In genomic region chr2:131045286-131045924, GRCh38 we compare ENCODE assay signal across 20 cellular contexts.
"Had no signal": no experiment of that assay in that cellular context is flagged by ENCODE, and none has a peak within 500 bp of the region (broad histone marks: within the 10 kb centered on the region; RNA-seq: fewer than 3 reads in every experiment).

No MANE protein-coding gene starts in this region.

- H3K36me3 ChIP-seq: ovary had no signal

- H3K4me3 Mint-ChIP-seq: activated CD4-positive, alpha-beta T cell treated with anti-CD3 and anti-CD28 coated beads for 36 hours; activated CD8-positive, alpha-beta T cell treated with anti-CD3 and anti-CD28 coated beads for 36 hours; activated naive CD8-positive, alpha-beta T cell; stimulated activated naive CD8-positive, alpha-beta T cell treated with anti-CD3 and anti-CD28 coated beads, Interleukin-15, Interleukin-2, amounts not matched to agents 100 ng/mL and 50 ng/mL, for 24 hours; T-helper 1 cell treated with Interleukin-12 subunit alpha and Interleukin-12 subunit beta and Interleukin-4 antibody, amounts not matched to agents 30 μg/mL and 1 μg/mL, for 36 hours had no signal

- H3K4me1 ChIP-seq: gastroesophageal sphincter, right lobe of liver had no signal

- DNase-seq: activated CD4-positive, alpha-beta T cell treated with anti-CD3 and anti-CD28 coated beads for 36 hours; activated CD8-positive, alpha-beta memory T cell treated with anti-CD3 and anti-CD28 coated beads, Interleukin-2, amount 50 U/mL, for 4 hours; activated CD8-positive, alpha-beta T cell treated with anti-CD3 and anti-CD28 coated beads for 36 hours; activated gamma-delta T cell treated with Interleukin-2 at 50 U/mL for 16 hours; amniotic stem cell; central memory CD4-positive, alpha-beta T cell; cortex of kidney; effector CD8-positive, alpha-beta T cell; left ventricle myocardium inferior; mesendoderm; spleen; WERI-Rb-1 had no signal

- H3K27ac ChIP-seq: body of pancreas, gastroesophageal sphincter, left ventricle myocardium inferior, ovary, right lobe of liver, spleen, thoracic aorta, WERI-Rb-1 had no signal

- ATAC-seq: activated CD4-positive, alpha-beta T cell treated with anti-CD3 and anti-CD28 coated beads for 36 hours; activated CD8-positive, alpha-beta T cell treated with anti-CD3 and anti-CD28 coated beads for 36 hours; body of pancreas; gastroesophageal sphincter had no signal

- H3K27ac Mint-ChIP-seq: activated CD4-positive, alpha-beta T cell treated with anti-CD3 and anti-CD28 coated beads for 36 hours; activated CD8-positive, alpha-beta T cell treated with anti-CD3 and anti-CD28 coated beads for 36 hours; activated naive CD8-positive, alpha-beta T cell; stimulated activated naive CD8-positive, alpha-beta T cell treated with anti-CD3 and anti-CD28 coated beads, Interleukin-15, Interleukin-2, amounts not matched to agents 100 ng/mL and 50 ng/mL, for 24 hours; T-helper 1 cell treated with Interleukin-12 subunit alpha and Interleukin-12 subunit beta and Interleukin-4 antibody, amounts not matched to agents 30 μg/mL and 1 μg/mL, for 36 hours had no signal

- H3K27me3 Mint-ChIP-seq: activated CD4-positive, alpha-beta T cell treated with anti-CD3 and anti-CD28 coated beads for 36 hours; activated CD8-positive, alpha-beta T cell treated with anti-CD3 and anti-CD28 coated beads for 36 hours; activated naive CD8-positive, alpha-beta T cell; stimulated activated naive CD8-positive, alpha-beta T cell treated with anti-CD3 and anti-CD28 coated beads, Interleukin-15, Interleukin-2, amounts not matched to agents 100 ng/mL and 50 ng/mL, for 24 hours had no signal

- H3K27me3 ChIP-seq: body of pancreas, gastroesophageal sphincter, ovary, right lobe of liver had no signal

- H3K36me3 Mint-ChIP-seq: activated naive CD8-positive, alpha-beta T cell had no signal

- H3K9me3 ChIP-seq: body of pancreas, gastroesophageal sphincter, left ventricle myocardium inferior, ovary, right lobe of liver, spleen, thoracic aorta had no signal

- H3K9me3 Mint-ChIP-seq: activated CD8-positive, alpha-beta T cell treated with anti-CD3 and anti-CD28 coated beads for 36 hours; stimulated activated naive CD8-positive, alpha-beta T cell treated with anti-CD3 and anti-CD28 coated beads, Interleukin-15, Interleukin-2, amounts not matched to agents 100 ng/mL and 50 ng/mL, for 24 hours; T-helper 1 cell treated with Interleukin-12 subunit alpha and Interleukin-12 subunit beta and Interleukin-4 antibody, amounts not matched to agents 30 μg/mL and 1 μg/mL, for 36 hours had no signal

- H3K4me3 ChIP-seq: body of pancreas, gastroesophageal sphincter, left ventricle myocardium inferior, ovary, right lobe of liver, spleen, thoracic aorta had no signal
